Comparison of ENCODE assay signal across 11 cellular contexts in the genomic region with DNA sequence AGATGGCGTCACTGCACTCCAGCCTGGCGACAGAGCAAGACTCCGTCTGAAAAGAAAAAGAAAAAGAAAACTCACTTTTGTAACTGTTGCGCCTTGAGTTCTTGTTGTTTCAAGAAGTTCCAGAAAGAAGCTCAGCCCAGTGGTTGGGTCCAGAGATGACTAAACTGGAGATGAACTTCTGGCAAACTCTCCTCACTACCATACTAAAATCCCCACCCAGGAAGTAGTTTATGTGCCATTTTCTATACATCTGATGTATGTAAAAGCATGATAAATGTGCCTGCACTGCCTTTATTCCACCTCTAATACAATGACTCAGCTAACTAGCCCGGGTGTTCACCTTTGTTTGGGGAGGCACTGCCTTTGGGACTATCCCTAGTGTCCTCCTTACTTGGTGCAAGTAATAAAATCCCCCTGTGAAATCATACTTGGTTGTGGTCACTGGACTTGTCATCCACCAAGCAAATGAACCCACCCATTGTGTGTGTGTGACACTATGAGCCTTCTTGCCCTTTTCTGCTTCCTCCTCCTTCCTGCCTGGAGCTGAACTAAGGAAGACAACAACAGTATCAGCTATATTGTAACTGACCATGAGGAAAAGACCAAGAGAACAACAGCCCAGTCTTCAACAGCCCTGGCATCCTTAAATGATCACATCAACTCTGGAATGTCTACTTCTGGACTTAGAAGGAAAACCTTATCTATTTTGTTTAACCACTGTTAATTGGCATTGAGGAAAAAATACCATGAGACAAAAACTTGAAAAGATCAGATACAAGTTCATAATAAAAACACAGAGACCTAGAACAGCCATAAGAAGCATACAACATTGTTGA. TPM values are rescaled to one million over a fixed set of nuclear protein-coding genes. Genes with fewer than 3 reads are reported as not detected.
DNase-seq lines count a peak whose midpoint lies in the region; ATAC-seq and TF ChIP-seq lines count a peak whose summit lies in the region.
"Had no signal": no experiment of that assay in that cellular context is flagged by ENCODE, and none has a peak within 500 bp of the region (broad histone marks: within the 10 kb centered on the region; RNA-seq: fewer than 3 reads in every experiment).

No MANE protein-coding gene starts in this region.

- H3K9me3 Mint-ChIP-seq in activated T-cell treated with anti-CD3 and anti-CD28 coated beads, Interleukin-2, amount 50 U/mL, for 72 hours, result peaks cover 0 to 5% of the 10 kb centered on the region in 2 donors
- H3K9me3 Mint-ChIP-seq in CD4-positive, alpha-beta T cell, result no peaks in the 10 kb centered on the region

- no peak for TF ChIP-seq CTCF in choroid plexus epithelial cell (conservative IDR thresholded peaks at IDR 0.05; ENCODE audit: low read depth, low read length)
- TF ChIP-seq CTCF in CD4-positive, alpha-beta T cell (IDR thresholded peaks at IDR 0.05), result no peak

- DNase-seq in activated T-cell treated with anti-CD3 and anti-CD28 coated beads, Interleukin-2, amount 50 U/mL, for 72 hours, result no peak
- DNase-seq in activated T-cell treated with anti-CD3 and anti-CD28 coated beads, Interleukin-2, amount 50 U/mL, for 1 hour, result no peak
- DNase-seq in choroid plexus epithelial cell (ENCODE audit: low read depth) (peak; percentile 27), T-helper 9 cell (no peak), hippocampal formation (lab: John Stamatoyannopoulos, UW) (no peak)
- DNase-seq in stimulated activated naive CD8-positive, alpha-beta T cell treated with anti-CD3 and anti-CD28 coated beads, Interleukin-15, Interleukin-2, amounts not matched to agents 100 U/mL and 50 U/mL, for 24 hours, result peak; percentile 5
- no peak for DNase-seq in CD4-positive, alpha-beta T cell
- DNase-seq: NCI-H1048 had no signal

- peaks cover 42% of the 10 kb centered on the region for H3K4me1 Mint-ChIP-seq in activated T-cell treated with anti-CD3 and anti-CD28 coated beads, Interleukin-2, amount 50 U/mL, for 72 hours (ENCODE audit: low read depth)
- peaks cover 59% of the 10 kb centered on the region for H3K4me1 Mint-ChIP-seq in CD4-positive, alpha-beta T cell (ENCODE audit: low read depth)

- CTCF ChIA-PET in CD4-positive, alpha-beta T cell (lab: Charles Lee), result no interaction called here

- POLR2A ChIA-PET in CD4-positive, alpha-beta T cell (lab: Charles Lee), result interaction anchor here (1.1 kb wide), 1 partner anchor 165 kb away, joined by 3 read pairs; no protein-coding TSS in a partner anchor

- peaks cover 0 to 2% of the 10 kb centered on the region in 2 donors for H3K36me3 Mint-ChIP-seq in activated T-cell treated with anti-CD3 and anti-CD28 coated beads, Interleukin-2, amount 50 U/mL, for 72 hours (ENCODE audit: insufficient read depth in 2 of 2)
- peaks cover 15% of the 10 kb centered on the region for H3K36me3 Mint-ChIP-seq in CD4-positive, alpha-beta T cell (ENCODE audit: low read depth)

- H3K27ac Mint-ChIP-seq in activated T-cell treated with anti-CD3 and anti-CD28 coated beads, Interleukin-2, amount 50 U/mL, for 72 hours, result peak overlapping the region; percentile 51
- H3K27ac Mint-ChIP-seq in CD4-positive, alpha-beta T cell, result no peak overlapping the region

- intact Hi-C loops in CD4-positive, alpha-beta T cell (cut with DNase I, micrococcal nuclease), result no loop called here

- H3K27me3 ChIP-seq in CD4-positive, alpha-beta T cell (ENCODE audit: control insufficient read depth, insufficient read depth, low read length), result no peaks in the 10 kb centered on the region

- H3K4me3 Mint-ChIP-seq in activated T-cell treated with anti-CD3 and anti-CD28 coated beads, Interleukin-2, amount 50 U/mL, for 72 hours, result peak overlapping the region in 1 of 2 donors; percentile 15
- no peak overlapping the region for H3K4me3 Mint-ChIP-seq in CD4-positive, alpha-beta T cell

- H3K27me3 Mint-ChIP-seq in activated T-cell treated with anti-CD3 and anti-CD28 coated beads, Interleukin-2, amount 50 U/mL, for 72 hours (ENCODE audit: low read depth), result no peaks in the 10 kb centered on the region
- no peaks in the 10 kb centered on the region for H3K27me3 Mint-ChIP-seq in CD4-positive, alpha-beta T cell

- H3K9me3 ChIP-seq in CD4-positive, alpha-beta T cell (ENCODE audit: control insufficient read depth, low read length), result no peaks in the 10 kb centered on the region
- H3K9me3 ChIP-seq: prostate gland had no signal

- no peak overlapping the region for H3K4me3 ChIP-seq in choroid plexus epithelial cell (ENCODE audit: low read depth, low read length)
- H3K4me3 ChIP-seq: coronary artery, prostate gland had no signal

- no peak overlapping the region for H3K27ac ChIP-seq in CD4-positive, alpha-beta T cell (ENCODE audit: low read depth, low read length)
- H3K27ac ChIP-seq: prostate gland had no signal

- ATAC-seq in activated T-cell treated with anti-CD3 and anti-CD28 coated beads, Interleukin-2, amount 50 U/mL, for 72 hours (replicated peaks in 1 of 2), result peak; percentile 69 to 86
- ATAC-seq in HG03442 (IDR thresholded peaks at IDR 0.05; ENCODE audit: unreplicated experiment), result peak; percentile 64
- ATAC-seq in stimulated activated naive CD8-positive, alpha-beta T cell treated with anti-CD3 and anti-CD28 coated beads, Interleukin-15, Interleukin-2, amounts not matched to agents 100 U/mL and 50 U/mL, for 24 hours, result peak; percentile 91
- no peak for ATAC-seq in CD4-positive, alpha-beta T cell (ENCODE audit: poor library complexity)

RNA-seq across cellular contexts. Expression of gene JMJD1C, which starts 33.6 kb away (rescaled TPM):
- 10 to 100 TPM; 67.3 to 67.5 TPM for total RNA-seq in activated T-cell treated with anti-CD3 and anti-CD28 coated beads, Interleukin-2, amount 50 U/mL, for 72 hours
- 100 to 1,000 TPM; 389 to 399 TPM for total RNA-seq in CD4-positive, alpha-beta T cell

Comparison
In these comparisons a context has a peak if more than half of its experiments do, and no peak if none do; other contexts are left out.
1. DNase-seq: peak in choroid plexus epithelial cell (single experiment) and stimulated activated naive CD8-positive, alpha-beta T cell treated with anti-CD3 and anti-CD28 coated beads, Interleukin-15, Interleukin-2, amounts not matched to agents 100 U/mL and 50 U/mL, for 24 hours (single experiment); none in activated T-cell treated with anti-CD3 and anti-CD28 coated beads, Interleukin-2, amount 50 U/mL, for 72 hours (0 of 2), activated T-cell treated with anti-CD3 and anti-CD28 coated beads, Interleukin-2, amount 50 U/mL, for 1 hour (single experiment), CD4-positive, alpha-beta T cell (0 of 10), T-helper 9 cell (single experiment) and hippocampal formation (0 of 2).
2. RNA of gene JMJD1C, which starts 33.6 kb away (total RNA-seq): 389 to 399 TPM in CD4-positive, alpha-beta T cell; 67.3 to 67.5 TPM in activated T-cell treated with anti-CD3 and anti-CD28 coated beads, Interleukin-2, amount 50 U/mL, for 72 hours; every median in the first group is over 4 times any median in the second.